Comparison of ENCODE assay signal across 1 cellular context in the genomic region with DNA sequence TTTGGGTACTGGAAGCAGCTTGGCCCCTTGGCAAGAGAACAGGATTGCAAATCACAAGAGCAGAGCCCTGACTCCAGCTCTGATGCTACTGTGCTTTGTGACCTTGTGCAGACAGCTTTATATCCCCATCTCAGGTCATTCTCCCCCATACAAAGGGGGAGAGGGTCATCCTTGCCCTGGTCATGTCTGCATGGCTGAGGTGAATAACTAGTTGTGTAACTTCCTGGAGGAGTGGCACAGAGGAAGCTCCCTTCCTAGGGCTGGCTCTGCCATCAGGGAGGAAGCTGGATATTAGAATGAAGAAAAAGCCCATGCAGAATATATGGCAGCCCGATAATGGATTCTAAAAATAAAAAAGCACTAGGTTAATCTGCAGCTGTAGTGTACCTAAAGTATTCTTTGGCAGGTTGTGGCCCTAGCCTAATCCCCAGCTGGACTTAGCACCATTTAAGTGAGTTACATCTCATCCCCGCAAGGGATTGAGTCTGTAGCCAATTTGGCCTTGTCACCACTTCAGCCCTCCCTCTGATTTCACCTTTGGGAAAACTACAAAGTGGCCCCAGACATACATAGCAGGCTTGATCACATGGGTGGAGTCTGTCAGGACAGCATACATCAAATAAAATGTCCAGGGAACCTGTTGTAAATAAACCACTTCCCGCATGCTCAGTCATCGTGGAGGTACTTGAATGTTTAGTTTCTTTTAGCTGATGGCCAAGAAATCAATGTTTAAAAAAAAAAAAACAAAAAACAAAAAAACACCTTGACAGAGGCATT.
A peak's percentile ranks its signal among the peaks of the same experiment; 100 is the strongest.
TF ChIP-seq lines count a peak whose summit lies in the region.

No MANE protein-coding gene starts in this region.

TF ChIP-seq in HepG2, 621 proteins besides CTCF, POLR2A, EP300 and RAD21 (continued from another document):
- TF ChIP-seq, protein P1, sequence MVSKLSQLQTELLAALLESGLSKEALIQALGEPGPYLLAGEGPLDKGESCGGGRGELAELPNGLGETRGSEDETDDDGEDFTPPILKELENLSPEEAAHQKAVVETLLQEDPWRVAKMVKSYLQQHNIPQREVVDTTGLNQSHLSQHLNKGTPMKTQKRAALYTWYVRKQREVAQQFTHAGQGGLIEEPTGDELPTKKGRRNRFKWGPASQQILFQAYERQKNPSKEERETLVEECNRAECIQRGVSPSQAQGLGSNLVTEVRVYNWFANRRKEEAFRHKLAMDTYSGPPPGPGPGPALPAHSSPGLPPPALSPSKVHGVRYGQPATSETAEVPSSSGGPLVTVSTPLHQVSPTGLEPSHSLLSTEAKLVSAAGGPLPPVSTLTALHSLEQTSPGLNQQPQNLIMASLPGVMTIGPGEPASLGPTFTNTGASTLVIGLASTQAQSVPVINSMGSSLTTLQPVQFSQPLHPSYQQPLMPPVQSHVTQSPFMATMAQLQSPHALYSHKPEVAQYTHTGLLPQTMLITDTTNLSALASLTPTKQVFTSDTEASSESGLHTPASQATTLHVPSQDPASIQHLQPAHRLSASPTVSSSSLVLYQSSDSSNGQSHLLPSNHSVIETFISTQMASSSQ (IDR thresholded peaks at IDR 0.05; ENCODE audit: low read depth), result no peak
- TF ChIP-seq, protein P1 (CRISPR knock-in tag; IDR thresholded peaks at IDR 0.05; ENCODE audit: borderline replicate concordance), result no peak
- TF ChIP-seq, protein P2, sequence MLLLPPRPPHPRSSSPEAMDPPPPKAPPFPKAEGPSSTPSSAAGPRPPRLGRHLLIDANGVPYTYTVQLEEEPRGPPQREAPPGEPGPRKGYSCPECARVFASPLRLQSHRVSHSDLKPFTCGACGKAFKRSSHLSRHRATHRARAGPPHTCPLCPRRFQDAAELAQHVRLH (CRISPR knock-in tag; IDR thresholded peaks at IDR 0.05; ENCODE audit: borderline replicate concordance, low read depth), result no peak
- 0 out of 2 replicates have a peak, but pooled peaks have one; percentile 30 for TF ChIP-seq ZNF543 (CRISPR knock-in tag; IDR thresholded peaks at IDR 0.05)
- TF ChIP-seq GATA4 (IDR thresholded peaks at IDR 0.05; ENCODE audit: borderline replicate concordance, low read depth), result peak; percentile 10; the same call in 1 of the 2 replicates
- TF ChIP-seq NR2F6 (IDR thresholded peaks at IDR 0.05), result no peak
- TF ChIP-seq NR2F6 (CRISPR knock-in tag; IDR thresholded peaks at IDR 0.05), result no peak
- peak; percentile 37 for TF ChIP-seq SAP130 (CRISPR knock-in tag; IDR thresholded peaks at IDR 0.05; ENCODE audit: low read depth)
- TF ChIP-seq ZNF282 (IDR thresholded peaks at IDR 0.05; ENCODE audit: partially characterized antibody), result no peak
- no peak for TF ChIP-seq TAF1 (CRISPR knock-in tag; IDR thresholded peaks at IDR 0.05)
- TF ChIP-seq, protein P3, sequence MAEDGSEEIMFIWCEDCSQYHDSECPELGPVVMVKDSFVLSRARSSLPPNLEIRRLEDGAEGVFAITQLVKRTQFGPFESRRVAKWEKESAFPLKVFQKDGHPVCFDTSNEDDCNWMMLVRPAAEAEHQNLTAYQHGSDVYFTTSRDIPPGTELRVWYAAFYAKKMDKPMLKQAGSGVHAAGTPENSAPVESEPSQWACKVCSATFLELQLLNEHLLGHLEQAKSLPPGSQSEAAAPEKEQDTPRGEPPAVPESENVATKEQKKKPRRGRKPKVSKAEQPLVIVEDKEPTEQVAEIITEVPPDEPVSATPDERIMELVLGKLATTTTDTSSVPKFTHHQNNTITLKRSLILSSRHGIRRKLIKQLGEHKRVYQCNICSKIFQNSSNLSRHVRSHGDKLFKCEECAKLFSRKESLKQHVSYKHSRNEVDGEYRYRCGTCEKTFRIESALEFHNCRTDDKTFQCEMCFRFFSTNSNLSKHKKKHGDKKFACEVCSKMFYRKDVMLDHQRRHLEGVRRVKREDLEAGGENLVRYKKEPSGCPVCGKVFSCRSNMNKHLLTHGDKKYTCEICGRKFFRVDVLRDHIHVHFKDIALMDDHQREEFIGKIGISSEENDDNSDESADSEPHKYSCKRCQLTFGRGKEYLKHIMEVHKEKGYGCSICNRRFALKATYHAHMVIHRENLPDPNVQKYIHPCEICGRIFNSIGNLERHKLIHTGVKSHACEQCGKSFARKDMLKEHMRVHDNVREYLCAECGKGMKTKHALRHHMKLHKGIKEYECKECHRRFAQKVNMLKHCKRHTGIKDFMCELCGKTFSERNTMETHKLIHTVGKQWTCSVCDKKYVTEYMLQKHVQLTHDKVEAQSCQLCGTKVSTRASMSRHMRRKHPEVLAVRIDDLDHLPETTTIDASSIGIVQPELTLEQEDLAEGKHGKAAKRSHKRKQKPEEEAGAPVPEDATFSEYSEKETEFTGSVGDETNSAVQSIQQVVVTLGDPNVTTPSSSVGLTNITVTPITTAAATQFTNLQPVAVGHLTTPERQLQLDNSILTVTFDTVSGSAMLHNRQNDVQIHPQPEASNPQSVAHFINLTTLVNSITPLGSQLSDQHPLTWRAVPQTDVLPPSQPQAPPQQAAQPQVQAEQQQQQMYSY (CRISPR knock-in tag; IDR thresholded peaks at IDR 0.05), result no peak
- no peak for TF ChIP-seq FOXM1 (CRISPR knock-in tag; IDR thresholded peaks at IDR 0.05)
- 0 out of 2 replicates have a peak, but pooled peaks have one; percentile 4 for TF ChIP-seq ZNF605 (CRISPR knock-in tag; IDR thresholded peaks at IDR 0.05)
- no peak for TF ChIP-seq ZSCAN20 (CRISPR knock-in tag; IDR thresholded peaks at IDR 0.05; ENCODE audit: borderline replicate concordance)
- peak; percentile 35; the same call in 1 of the 2 replicates for TF ChIP-seq ETV5 (CRISPR knock-in tag; IDR thresholded peaks at IDR 0.05; ENCODE audit: borderline replicate concordance)
- TF ChIP-seq ZSCAN21 (CRISPR knock-in tag; IDR thresholded peaks at IDR 0.05; ENCODE audit: borderline replicate concordance), result no peak
- no peak for TF ChIP-seq GABPA (IDR thresholded peaks at IDR 0.05; ENCODE audit: low read depth, low read length)
- 0 out of 2 replicates have a peak, but pooled peaks have one; percentile 20 for TF ChIP-seq GABPA (CRISPR knock-in tag; IDR thresholded peaks at IDR 0.05; ENCODE audit: low read depth)
- TF ChIP-seq RFXANK (CRISPR knock-in tag; IDR thresholded peaks at IDR 0.05), result no peak
- no peak for TF ChIP-seq NFE2L2 (IDR thresholded peaks at IDR 0.05; ENCODE audit: low read length)
- TF ChIP-seq EZH2 (conservative IDR thresholded peaks at IDR 0.05; ENCODE audit: low read depth, low read length), result no peak
- TF ChIP-seq, protein P4, sequence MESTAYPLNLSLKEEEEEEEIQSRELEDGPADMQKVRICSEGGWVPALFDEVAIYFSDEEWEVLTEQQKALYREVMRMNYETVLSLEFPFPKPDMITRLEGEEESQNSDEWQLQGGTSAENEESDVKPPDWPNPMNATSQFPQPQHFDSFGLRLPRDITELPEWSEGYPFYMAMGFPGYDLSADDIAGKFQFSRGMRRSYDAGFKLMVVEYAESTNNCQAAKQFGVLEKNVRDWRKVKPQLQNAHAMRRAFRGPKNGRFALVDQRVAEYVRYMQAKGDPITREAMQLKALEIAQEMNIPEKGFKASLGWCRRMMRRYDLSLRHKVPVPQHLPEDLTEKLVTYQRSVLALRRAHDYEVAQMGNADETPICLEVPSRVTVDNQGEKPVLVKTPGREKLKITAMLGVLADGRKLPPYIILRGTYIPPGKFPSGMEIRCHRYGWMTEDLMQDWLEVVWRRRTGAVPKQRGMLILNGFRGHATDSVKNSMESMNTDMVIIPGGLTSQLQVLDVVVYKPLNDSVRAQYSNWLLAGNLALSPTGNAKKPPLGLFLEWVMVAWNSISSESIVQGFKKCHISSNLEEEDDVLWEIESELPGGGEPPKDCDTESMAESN (CRISPR knock-in tag; conservative IDR thresholded peaks at IDR 0.05), result no peak
- TF ChIP-seq ZNF329 (CRISPR knock-in tag; IDR thresholded peaks at IDR 0.05; ENCODE audit: low read depth), result no peak
- no peak for TF ChIP-seq PHF20 (CRISPR knock-in tag; IDR thresholded peaks at IDR 0.05)
- TF ChIP-seq, protein P5, sequence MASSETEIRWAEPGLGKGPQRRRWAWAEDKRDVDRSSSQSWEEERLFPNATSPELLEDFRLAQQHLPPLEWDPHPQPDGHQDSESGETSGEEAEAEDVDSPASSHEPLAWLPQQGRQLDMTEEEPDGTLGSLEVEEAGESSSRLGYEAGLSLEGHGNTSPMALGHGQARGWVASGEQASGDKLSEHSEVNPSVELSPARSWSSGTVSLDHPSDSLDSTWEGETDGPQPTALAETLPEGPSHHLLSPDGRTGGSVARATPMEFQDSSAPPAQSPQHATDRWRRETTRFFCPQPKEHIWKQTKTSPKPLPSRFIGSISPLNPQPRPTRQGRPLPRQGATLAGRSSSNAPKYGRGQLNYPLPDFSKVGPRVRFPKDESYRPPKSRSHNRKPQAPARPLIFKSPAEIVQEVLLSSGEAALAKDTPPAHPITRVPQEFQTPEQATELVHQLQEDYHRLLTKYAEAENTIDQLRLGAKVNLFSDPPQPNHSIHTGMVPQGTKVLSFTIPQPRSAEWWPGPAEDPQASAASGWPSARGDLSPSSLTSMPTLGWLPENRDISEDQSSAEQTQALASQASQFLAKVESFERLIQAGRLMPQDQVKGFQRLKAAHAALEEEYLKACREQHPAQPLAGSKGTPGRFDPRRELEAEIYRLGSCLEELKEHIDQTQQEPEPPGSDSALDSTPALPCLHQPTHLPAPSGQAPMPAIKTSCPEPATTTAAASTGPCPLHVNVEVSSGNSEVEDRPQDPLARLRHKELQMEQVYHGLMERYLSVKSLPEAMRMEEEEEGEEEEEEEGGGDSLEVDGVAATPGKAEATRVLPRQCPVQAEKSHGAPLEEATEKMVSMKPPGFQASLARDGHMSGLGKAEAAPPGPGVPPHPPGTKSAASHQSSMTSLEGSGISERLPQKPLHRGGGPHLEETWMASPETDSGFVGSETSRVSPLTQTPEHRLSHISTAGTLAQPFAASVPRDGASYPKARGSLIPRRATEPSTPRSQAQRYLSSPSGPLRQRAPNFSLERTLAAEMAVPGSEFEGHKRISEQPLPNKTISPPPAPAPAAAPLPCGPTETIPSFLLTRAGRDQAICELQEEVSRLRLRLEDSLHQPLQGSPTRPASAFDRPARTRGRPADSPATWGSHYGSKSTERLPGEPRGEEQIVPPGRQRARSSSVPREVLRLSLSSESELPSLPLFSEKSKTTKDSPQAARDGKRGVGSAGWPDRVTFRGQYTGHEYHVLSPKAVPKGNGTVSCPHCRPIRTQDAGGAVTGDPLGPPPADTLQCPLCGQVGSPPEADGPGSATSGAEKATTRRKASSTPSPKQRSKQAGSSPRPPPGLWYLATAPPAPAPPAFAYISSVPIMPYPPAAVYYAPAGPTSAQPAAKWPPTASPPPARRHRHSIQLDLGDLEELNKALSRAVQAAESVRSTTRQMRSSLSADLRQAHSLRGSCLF (CRISPR knock-in tag; IDR thresholded peaks at IDR 0.05; ENCODE audit: borderline replicate concordance), result no peak
